Comparison of ENCODE assay signal across 8 cellular contexts in the genomic region with DNA sequence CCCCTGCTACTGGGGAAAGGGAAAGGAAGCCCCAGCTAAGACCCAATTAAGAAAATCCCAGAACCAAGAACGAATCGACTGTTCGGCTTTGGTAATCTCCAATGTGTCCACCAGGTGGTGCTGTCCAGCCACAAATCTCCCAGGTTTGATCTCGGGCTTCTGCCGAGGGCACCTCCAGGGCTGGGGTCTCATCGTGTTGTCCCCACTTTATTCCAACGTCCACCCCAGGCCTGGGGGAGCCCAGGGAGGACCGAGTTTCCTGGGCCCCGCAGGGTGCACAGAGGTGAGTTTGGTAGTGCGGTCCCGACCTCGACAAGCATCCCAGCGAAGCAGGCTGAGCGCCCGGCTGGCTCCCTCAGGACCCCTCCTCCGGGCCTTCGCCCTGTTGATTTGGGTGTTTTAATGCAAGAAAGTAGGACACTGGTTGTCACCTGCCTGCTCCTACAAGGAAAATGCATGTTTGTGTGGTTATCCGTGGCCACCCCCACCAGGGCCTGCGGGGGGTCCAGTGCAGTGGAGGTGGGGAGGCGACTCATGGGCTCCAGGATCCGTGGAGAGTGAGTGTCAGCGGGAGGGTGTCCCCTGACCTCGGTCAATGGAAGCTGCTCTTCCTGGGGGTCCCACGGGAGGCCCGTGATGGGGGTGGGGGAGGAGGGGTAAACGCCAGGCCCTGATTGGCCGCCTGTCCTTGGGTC.
DNase-seq lines count a peak whose midpoint lies in the region; ATAC-seq, FAIRE-seq and TF ChIP-seq lines count a peak whose summit lies in the region.

No MANE protein-coding gene starts in this region.

- peak overlapping the region; percentile 65 for H3K27ac Mint-ChIP-seq in central memory CD8-positive, alpha-beta T cell (ENCODE audit: low read depth)

- no peaks in the 10 kb centered on the region for H3K27me3 Mint-ChIP-seq in central memory CD8-positive, alpha-beta T cell

- ATAC-seq in HG02885 (IDR thresholded peaks at IDR 0.05; ENCODE audit: poor library complexity, unreplicated experiment), result peak; percentile 63
- ATAC-seq in central memory CD8-positive, alpha-beta T cell (replicated peaks; ENCODE audit: extremely low read depth, poor library complexity, severe bottlenecking), result peak; percentile 33

- H3K4me3 Mint-ChIP-seq in central memory CD8-positive, alpha-beta T cell, result no peak overlapping the region

- H3K4me3 ChIP-seq in GM06990 (replicated peaks; ENCODE audit: low read depth, low read length), result no peak overlapping the region

- no peaks in the 10 kb centered on the region for H3K27me3 ChIP-seq in GM06990 (replicated peaks; ENCODE audit: control insufficient read depth, insufficient read depth, low read length)

- H3K36me3 ChIP-seq in GM06990 (ENCODE audit: control insufficient read depth, insufficient read depth, low read length), result no peaks in the 10 kb centered on the region

- H3K4me1 Mint-ChIP-seq in central memory CD8-positive, alpha-beta T cell, result peaks cover 9% of the 10 kb centered on the region

- peak; percentile 64 for TF ChIP-seq CTCF in GM06990 (IDR thresholded peaks at IDR 0.05; ENCODE audit: insufficient read depth, low read length, poor library complexity, severe bottlenecking)

- H3K9me3 Mint-ChIP-seq in central memory CD8-positive, alpha-beta T cell, result no peaks in the 10 kb centered on the region

- peak; percentile 20 for FAIRE-seq in TTC549 (lab: Jason Lieb, UNC)

- no peaks in the 10 kb centered on the region for H3K36me3 Mint-ChIP-seq in central memory CD8-positive, alpha-beta T cell (ENCODE audit: insufficient read depth)

- no peak for DNase-seq in GM06990 (ENCODE audit: extremely low read depth, insufficient read length)
- DNase-seq in central memory CD8-positive, alpha-beta T cell (ENCODE audit: low spot score in 2 of 2), result peak; percentile 55 to 89
- peak; percentile 87 for DNase-seq in medulla oblongata (ENCODE audit: extremely low spot score)
- DNase-seq in stimulated activated CD8-positive, alpha-beta memory T cell treated with anti-CD3 and anti-CD28 coated beads, Interleukin-7, amount 100 ng/mL, for 1 hour (ENCODE audit: low read depth in 2 of 2), result peak; percentile 68 to 87
- DNase-seq in NCI-H2227 (lab: John Stamatoyannopoulos, UW; ENCODE audit: unreplicated experiment), result no peak
- no peak for DNase-seq in T1000 (lab: John Stamatoyannopoulos, UW)

Comparison
In these comparisons a context has a peak if more than half of its experiments do, and no peak if none do; other contexts are left out.
1. DNase-seq: peak in central memory CD8-positive, alpha-beta T cell (2 of 2), medulla oblongata (single experiment) and stimulated activated CD8-positive, alpha-beta memory T cell treated with anti-CD3 and anti-CD28 coated beads, Interleukin-7, amount 100 ng/mL, for 1 hour (2 of 2); none in GM06990 (single experiment), NCI-H2227 (single experiment) and T1000 (single experiment).